In genomic region chr11:116427337-116427902, GRCh38 we compare ENCODE assay signal across 16 cellular contexts.
DNase-seq lines count a peak whose midpoint lies in the region; ATAC-seq and TF ChIP-seq lines count a peak whose summit lies in the region.
"Had no signal": no experiment of that assay in that cellular context is flagged by ENCODE, and none has a peak within 500 bp of the region (broad histone marks: within the 10 kb centered on the region; RNA-seq: fewer than 3 reads in every experiment).

No MANE protein-coding gene starts in this region.

- H3K9ac ChIP-seq in neuronal stem cell (ENCODE audit: low read depth, low read length, poor library complexity) = no peak overlapping the region
- H3K9ac ChIP-seq: BLaER1 had no signal

- H3K36me3 ChIP-seq in HEK293 (ENCODE audit: control insufficient read depth in 2 of 2, insufficient read depth in 1 of 2, low read length in 2 of 2) (no peaks in the 10 kb centered on the region), hepatocyte (replicated peaks; ENCODE audit: insufficient read depth, low read depth) (no peaks in the 10 kb centered on the region), neuronal stem cell (replicated peaks in 1 of 2; ENCODE audit: control insufficient read depth in 2 of 2, insufficient read depth in 2 of 2, low read length in 2 of 2) (no peaks in the 10 kb centered on the region)
- H3K36me3 ChIP-seq: BLaER1 had no signal

- no peak overlapping the region for H2BK120ac ChIP-seq in neuronal stem cell (ENCODE audit: low read depth, low read length)

- peak; percentile 79 for DNase-seq in NCI-H1092 treated with DMSO at 0.1 percent for 48 hours (lab: John Stamatoyannopoulos, UW)
- DNase-seq in NCI-H1092 (lab: John Stamatoyannopoulos, UW) = no peak
- peak; percentile 54 for DNase-seq in hepatocyte (ENCODE audit: low spot score)
- no peak for DNase-seq in neuronal stem cell (ENCODE audit: low spot score)
- DNase-seq in NK-92 treated with Interleukin-12 subunit alpha and Interleukin-12 subunit beta, amount 100 ng/mL, for 24 hours (lab: John Stamatoyannopoulos, UW) = no peak
- no peak for DNase-seq in NCI-H128 (lab: John Stamatoyannopoulos, UW; ENCODE audit: unreplicated experiment)
- DNase-seq: CD8-positive, alpha-beta memory T cell; H7; IMR-90; Kasumi-1; NCI-H1417 treated with DMSO at 0.1 percent for 48 hours; NCI-H226 had no signal

- no peak overlapping the region for H2BK15ac ChIP-seq in neuronal stem cell (ENCODE audit: low read length)

- H3K27me3 ChIP-seq in hepatocyte = no peaks in the 10 kb centered on the region
- no peaks in the 10 kb centered on the region for H3K27me3 ChIP-seq in neuronal stem cell (ENCODE audit: control insufficient read depth in 3 of 3, insufficient read depth in 3 of 3, low read depth in 1 of 3, low read length in 3 of 3)
- H3K27me3 ChIP-seq: BLaER1 had no signal

- 0 out of 2 replicates have a peak overlapping the region, but pooled peaks have one; percentile 40 for H3K27ac ChIP-seq in HEK293 (ENCODE audit: extremely low read depth, low read depth, low read length)
- peak overlapping the region; percentile 76 for H3K27ac ChIP-seq in hepatocyte
- no peak overlapping the region for H3K27ac ChIP-seq in neuronal stem cell (replicated peaks; ENCODE audit: low read length)
- H3K27ac ChIP-seq: 22Rv1, BLaER1 had no signal

- CTCF ChIA-PET in HEK293 (lab: Yijun Ruan, JAX) = interaction anchor here (1.0 to 1.3 kb wide), 2 partner anchors 71 to 210 kb away, joined by 3 read pairs; no protein-coding TSS in a partner anchor

- no peak overlapping the region for H3K14ac ChIP-seq in neuronal stem cell (ENCODE audit: low read length)

- WGBS in hepatocyte (ENCODE audit: low lambda C conversion rate, missing lambda C conversion rate) = 27% methylated on average over 3 of the region's 3 CpGs
- no CpG with 5 or more reads among the region's 3 CpGs for WGBS in neuronal stem cell (ENCODE audit: extremely low coverage in 2 of 2, insufficient read length in 2 of 2, insufficient replicate concordance in 1 of 2), 2 donors

- H3K9me2 ChIP-seq in hepatocyte (replicated peaks; ENCODE audit: insufficient read depth) = no peaks in the 10 kb centered on the region

- H3K9me3 ChIP-seq in HEK293 (ENCODE audit: control insufficient read depth, insufficient read depth, low read depth, low read length) (no peaks in the 10 kb centered on the region), hepatocyte (ENCODE audit: low read depth) (no peaks in the 10 kb centered on the region), neuronal stem cell (replicated peaks in 1 of 2; ENCODE audit: control insufficient read depth in 2 of 2, insufficient read depth in 1 of 2, low read depth in 1 of 2, low read length in 2 of 2) (no peaks in the 10 kb centered on the region)
- H3K9me3 ChIP-seq: BLaER1 had no signal

- no peak overlapping the region for H2BK12ac ChIP-seq in neuronal stem cell (ENCODE audit: low read length)

- H3K79me2 ChIP-seq in hepatocyte = no peaks in the 10 kb centered on the region

- no peak overlapping the region for H3K4ac ChIP-seq in neuronal stem cell (ENCODE audit: low read length)

- no peak for TF ChIP-seq CTCF in HEK293 (tag by site-specific recombination; IDR thresholded peaks at IDR 0.05)
- no peak for TF ChIP-seq CTCF in hepatocyte (IDR thresholded peaks at IDR 0.05; ENCODE audit: poor library complexity)

- H4K91ac ChIP-seq in neuronal stem cell (ENCODE audit: low read depth, low read length, poor library complexity) = no peak overlapping the region

- H4K8ac ChIP-seq in neuronal stem cell (ENCODE audit: low read depth, low read length) = no peak overlapping the region

- H3K4me2 ChIP-seq in hepatocyte (peak overlapping the region; percentile 32), neuronal stem cell (ENCODE audit: insufficient read depth, low read length, poor library complexity, severe bottlenecking) (peak overlapping the region; percentile 19)
- H3K4me2 ChIP-seq: BLaER1 had no signal

- no peak overlapping the region for H3K23ac ChIP-seq in neuronal stem cell (ENCODE audit: low read depth, low read length, poor library complexity)

- POLR2A ChIA-PET in HEK293 (lab: Yijun Ruan, JAX) = no interaction called here

- no peak overlapping the region for H3K18ac ChIP-seq in neuronal stem cell (ENCODE audit: low read length)

- H4K20me1 ChIP-seq in hepatocyte (ENCODE audit: insufficient read depth, poor library complexity, severe bottlenecking) = no peaks in the 10 kb centered on the region
- H4K20me1 ChIP-seq: BLaER1 had no signal

- H3K79me1 ChIP-seq in neuronal stem cell (ENCODE audit: low read depth, low read length) = no peaks in the 10 kb centered on the region

- H3K4me1 ChIP-seq in HEK293 (ENCODE audit: control insufficient read depth, insufficient read depth, low read length) (0 out of 2 replicates have a peak, but pooled peaks cover 2% of the 10 kb centered on the region), hepatocyte (ENCODE audit: insufficient read depth) (peaks cover 19% of the 10 kb centered on the region), neuronal stem cell (ENCODE audit: control insufficient read depth in 2 of 2, insufficient read depth in 1 of 2, low read depth in 1 of 2, low read length in 2 of 2) (peaks cover 0 to 13% of the 10 kb centered on the region in 2 donors)
- H3K4me1 ChIP-seq: BLaER1 had no signal

- H2AK5ac ChIP-seq in neuronal stem cell (ENCODE audit: low read depth, low read length) = no peak overlapping the region

- ATAC-seq in GM18909 (IDR thresholded peaks at IDR 0.05; ENCODE audit: poor library complexity, unreplicated experiment) = no peak

- H2BK5ac ChIP-seq in neuronal stem cell (ENCODE audit: low read length) = no peak overlapping the region

- H3K4me3 ChIP-seq in HEK293 (ENCODE audit: low read depth, low read length) (no peak overlapping the region), hepatocyte (no peak overlapping the region), neuronal stem cell (ENCODE audit: low read length in 2 of 2) (no peak overlapping the region)
- H3K4me3 ChIP-seq: BLaER1 had no signal

- H2AFZ ChIP-seq in hepatocyte = no peak overlapping the region
- no peak overlapping the region for H2AFZ ChIP-seq in neuronal stem cell (ENCODE audit: low read length)

TF ChIP-seq in HEK293, 187 proteins besides CTCF, POLR2A, EP300 and RAD21 (continues in another document):
- TF ChIP-seq PRDM2 (tag by site-specific recombination; IDR thresholded peaks at IDR 0.05; ENCODE audit: borderline replicate concordance) = no peak

Comparison
In these comparisons a context has a peak if more than half of its experiments do, and no peak if none do; other contexts are left out.
1. DNase-seq: peak in NCI-H1092 treated with DMSO at 0.1 percent for 48 hours (single experiment) and hepatocyte (single experiment); none in NCI-H1092 (single experiment), neuronal stem cell (single experiment), NK-92 treated with Interleukin-12 subunit alpha and Interleukin-12 subunit beta, amount 100 ng/mL, for 24 hours (single experiment) and NCI-H128 (single experiment).